ENCODE assay signal across 9 cellular contexts in the genomic region with DNA sequence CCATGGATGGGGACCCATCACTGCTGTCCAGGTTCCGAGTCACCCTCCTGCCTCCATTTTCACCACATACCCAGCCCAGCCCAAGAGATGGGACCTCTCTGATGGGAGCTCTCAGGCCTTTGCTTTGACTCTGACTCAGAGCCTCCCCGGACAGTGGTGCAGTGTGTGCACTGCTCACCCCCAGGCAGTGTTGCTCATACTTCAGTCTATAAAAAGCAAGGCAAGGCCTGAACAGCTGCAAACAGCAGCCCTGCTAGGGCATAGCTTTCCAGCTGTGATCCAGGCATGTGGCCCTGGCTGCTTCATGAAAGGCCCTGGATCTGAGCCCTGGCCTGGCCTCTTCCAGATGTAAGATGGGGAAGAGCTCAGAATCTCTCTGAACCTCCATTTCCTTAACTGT.
DNase-seq lines count a peak whose midpoint lies in the region; ATAC-seq and TF ChIP-seq lines count a peak whose summit lies in the region.
"Had no signal": no experiment of that assay in that cellular context is flagged by ENCODE, and none has a peak within 500 bp of the region (broad histone marks: within the 10 kb centered on the region; RNA-seq: fewer than 3 reads in every experiment).

No MANE protein-coding gene starts in this region.

- CTCF ChIA-PET in activated CD8-positive, alpha-beta T cell treated with anti-CD3 and anti-CD28 coated beads, Interleukin-2, amount 10 ng/mL, durations not matched to agents 7 days and 5 days (lab: Charles Lee): interaction anchor here (0.8 to 6.1 kb wide), 31 partner anchors 9 to 432 kb away, joined by 3 to 49 read pairs (median 10); a partner anchor contains a TSS

- no peaks in the 10 kb centered on the region for H3K27me3 ChIP-seq in heart left ventricle
- no peaks in the 10 kb centered on the region for H3K27me3 ChIP-seq in thymus (ENCODE audit: control insufficient read depth, insufficient read depth)
- H3K27me3 ChIP-seq in mesendoderm (ENCODE audit: insufficient read depth, low read length, poor library complexity): no peaks in the 10 kb centered on the region

- peak overlapping the region in 1 of 12 donors; percentile 87 for H3K27ac ChIP-seq in heart left ventricle
- peak overlapping the region; percentile 96 for H3K27ac ChIP-seq in thymus (ENCODE audit: low read depth)
- no peak overlapping the region for H3K27ac ChIP-seq in mesendoderm (ENCODE audit: low read depth, low read length)
- H3K27ac ChIP-seq: C4-2B had no signal

- no peak overlapping the region for H4K5ac ChIP-seq in mesendoderm (ENCODE audit: low read length)

- no peak overlapping the region for H3K4ac ChIP-seq in mesendoderm (ENCODE audit: low read depth, low read length)

- no peak for TF ChIP-seq CTCF in heart left ventricle (IDR thresholded peaks at IDR 0.05)
- no peak for TF ChIP-seq CTCF in fibroblast of the aortic adventitia (IDR thresholded peaks at IDR 0.05; ENCODE audit: insufficient read depth, low read length)

- 77 to 100% (median 79%) methylated on average over 1 to 2 of the region's 2 CpGs for WGBS in heart left ventricle, 4 donors
- WGBS in thymus: 91% methylated on average over 2 of the region's 2 CpGs
- no CpG with 5 or more reads among the region's 2 CpGs for WGBS in mesendoderm (ENCODE audit: extremely low coverage, insufficient coverage, low lambda C conversion rate)

- peak overlapping the region; percentile 13 for H3K4me3 Mint-ChIP-seq in activated CD8-positive, alpha-beta T cell treated with anti-CD3 and anti-CD28 coated beads, Interleukin-2, amount 10 ng/mL, durations not matched to agents 7 days and 5 days

- H3K9me3 ChIP-seq in heart left ventricle (no peaks in the 10 kb centered on the region), thymus (ENCODE audit: control insufficient read depth) (no peaks in the 10 kb centered on the region)

- TF ChIP-seq POLR2A in heart left ventricle (IDR thresholded peaks at IDR 0.05): no peak

- intact Hi-C loops in heart left ventricle (cut with DNase I): loop anchor here (1.0 to 10.0 kb wide), 9 partner anchors 152 to 213 kb away; a partner anchor contains a TSS
- intact Hi-C loops in cardiac septum (cut with DNase I): loop anchor here (2.0 to 5.0 kb wide), 2 partner anchors 152 to 211 kb away; no protein-coding TSS in a partner anchor

- no peak overlapping the region for H4K8ac ChIP-seq in mesendoderm (ENCODE audit: low read depth, low read length)

- H3K4me2 ChIP-seq in mesendoderm (ENCODE audit: low read length): no peak overlapping the region

- POLR2A ChIA-PET in activated CD8-positive, alpha-beta T cell treated with anti-CD3 and anti-CD28 coated beads, Interleukin-2, amount 10 ng/mL, durations not matched to agents 7 days and 5 days (lab: Charles Lee): interaction anchor here (0.8 to 8.8 kb wide), 15 partner anchors 8 to 436 kb away, joined by 3 to 189 read pairs (median 7); a partner anchor contains a TSS

- peaks cover 0 to 68% (median 10%) of the 10 kb centered on the region in 12 donors for H3K4me1 ChIP-seq in heart left ventricle
- H3K4me1 ChIP-seq in thymus (ENCODE audit: control insufficient read depth, insufficient read depth, low read length): peaks cover 39% of the 10 kb centered on the region
- peaks cover 2% of the 10 kb centered on the region for H3K4me1 ChIP-seq in mesendoderm (ENCODE audit: control insufficient read depth, low read depth, low read length)

- H3K56ac ChIP-seq in mesendoderm (ENCODE audit: low read length): no peak overlapping the region

- H3K36me3 Mint-ChIP-seq in activated CD8-positive, alpha-beta T cell treated with anti-CD3 and anti-CD28 coated beads, Interleukin-2, amount 10 ng/mL, durations not matched to agents 7 days and 5 days (ENCODE audit: low read depth): peaks cover 15% of the 10 kb centered on the region

- no peaks in the 10 kb centered on the region for H3K27me3 Mint-ChIP-seq in activated CD8-positive, alpha-beta T cell treated with anti-CD3 and anti-CD28 coated beads, Interleukin-2, amount 10 ng/mL, durations not matched to agents 7 days and 5 days (ENCODE audit: low read depth)

- no peaks in the 10 kb centered on the region for H3K36me3 ChIP-seq in heart left ventricle
- H3K36me3 ChIP-seq in thymus (ENCODE audit: control insufficient read depth, insufficient read depth): no peaks in the 10 kb centered on the region
- no peaks in the 10 kb centered on the region for H3K36me3 ChIP-seq in mesendoderm (ENCODE audit: control insufficient read depth, insufficient read depth, low read length)

- no peak overlapping the region for H2BK120ac ChIP-seq in mesendoderm (ENCODE audit: low read depth, low read length)

- H3K4me3 ChIP-seq in heart left ventricle: no peak overlapping the region
- H3K4me3 ChIP-seq in fibroblast of the aortic adventitia (ENCODE audit: low read depth, low read length): no peak overlapping the region
- no peak overlapping the region for H3K4me3 ChIP-seq in thymus (ENCODE audit: low read length)
- H3K4me3 ChIP-seq in mesendoderm (ENCODE audit: low read length): no peak overlapping the region

- no peak overlapping the region for H3K18ac ChIP-seq in mesendoderm (ENCODE audit: low read length)

- no peak overlapping the region for H2BK5ac ChIP-seq in mesendoderm (ENCODE audit: low read length)

- H3K23ac ChIP-seq in mesendoderm (ENCODE audit: low read length): no peak overlapping the region

- peaks cover 81% of the 10 kb centered on the region for H3K4me1 Mint-ChIP-seq in activated CD8-positive, alpha-beta T cell treated with anti-CD3 and anti-CD28 coated beads, Interleukin-2, amount 10 ng/mL, durations not matched to agents 7 days and 5 days (ENCODE audit: low read depth)

- peak overlapping the region; percentile 97 for H3K27ac Mint-ChIP-seq in activated CD8-positive, alpha-beta T cell treated with anti-CD3 and anti-CD28 coated beads, Interleukin-2, amount 10 ng/mL, durations not matched to agents 7 days and 5 days

- H3K79me2 ChIP-seq in mesendoderm (ENCODE audit: control insufficient read depth, insufficient read depth, low read length): no peaks in the 10 kb centered on the region

- H2BK15ac ChIP-seq in mesendoderm (replicated peaks; ENCODE audit: low read depth): no peak overlapping the region

- ATAC-seq in heart left ventricle: peak in 3 of 4 donors; percentile 20 to 70 (median 43)
- ATAC-seq in activated CD8-positive, alpha-beta T cell treated with anti-CD3 and anti-CD28 coated beads, Interleukin-2, amount 10 ng/mL, durations not matched to agents 7 days and 5 days: no peak

- H2AK5ac ChIP-seq in mesendoderm (ENCODE audit: low read length): no peak overlapping the region

- DNase-seq in heart left ventricle (peak in 2 of 5 donors; percentile 36 to 62), cardiac septum (ENCODE audit: low spot score) (no peak), fibroblast of the aortic adventitia (ENCODE audit: low read depth) (peak; percentile 92), NCI-H510A treated with DMSO at 0.1 percent for 48 hours (lab: John Stamatoyannopoulos, UW) (no peak), mesendoderm (no peak), nucleus accumbens (lab: John Stamatoyannopoulos, UW) (no peak)
- no peak for DNase-seq in activated CD8-positive, alpha-beta T cell treated with anti-CD3 and anti-CD28 coated beads, Interleukin-2, amount 10 ng/mL, durations not matched to agents 7 days and 5 days

- no peaks in the 10 kb centered on the region for H3K79me1 ChIP-seq in mesendoderm (ENCODE audit: low read length)

- H3K9me3 Mint-ChIP-seq in activated CD8-positive, alpha-beta T cell treated with anti-CD3 and anti-CD28 coated beads, Interleukin-2, amount 10 ng/mL, durations not matched to agents 7 days and 5 days (ENCODE audit: insufficient read depth): no peaks in the 10 kb centered on the region

- H3K9ac ChIP-seq in mesendoderm (ENCODE audit: low read length): no peak overlapping the region
